Comparison of ENCODE assay signal across 1 cellular context in the genomic region with DNA sequence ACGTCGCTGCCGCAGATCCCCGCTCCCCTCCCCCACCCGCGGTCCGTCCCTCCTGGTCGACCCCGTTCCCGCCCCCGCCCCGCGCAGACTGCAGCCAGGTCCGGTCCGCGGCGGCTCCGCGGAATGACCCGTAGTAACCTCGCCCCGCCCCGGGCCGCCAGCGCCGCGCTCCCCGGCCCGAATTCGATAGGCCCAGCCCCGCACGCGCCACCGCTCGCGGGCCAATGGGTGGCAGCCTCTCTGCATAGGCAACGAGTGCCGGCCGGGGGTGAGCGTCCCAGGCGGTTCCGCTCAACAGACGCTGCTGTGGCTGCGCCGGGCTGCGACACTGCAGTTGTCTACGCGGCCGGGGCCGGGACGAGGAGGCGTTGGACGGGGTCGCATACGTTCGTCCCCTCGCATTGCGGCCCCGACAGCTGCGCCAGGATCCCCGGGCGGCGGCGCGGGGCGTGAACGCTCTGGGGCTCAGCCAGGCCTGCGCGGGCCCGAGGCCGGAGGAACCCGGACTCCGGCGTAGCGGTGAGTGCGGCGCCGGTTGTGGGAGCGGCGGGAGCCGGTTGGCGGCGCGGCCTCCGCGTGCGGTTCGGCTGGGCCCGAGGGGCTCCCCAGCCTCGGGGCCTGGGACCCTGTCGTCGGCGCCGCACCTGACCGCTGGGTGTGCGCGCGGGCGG.
TF ChIP-seq lines count a peak whose summit lies in the region.

A gene (plus strand): TSS at position 297 of the 671 bp plus-strand sequence. CDS start 47,737 bp downstream, outside the sequence.

TF ChIP-seq in HepG2, 621 proteins besides CTCF, POLR2A, EP300 and RAD21 (continued from another document and continues in another):
- TF ChIP-seq, protein P1, sequence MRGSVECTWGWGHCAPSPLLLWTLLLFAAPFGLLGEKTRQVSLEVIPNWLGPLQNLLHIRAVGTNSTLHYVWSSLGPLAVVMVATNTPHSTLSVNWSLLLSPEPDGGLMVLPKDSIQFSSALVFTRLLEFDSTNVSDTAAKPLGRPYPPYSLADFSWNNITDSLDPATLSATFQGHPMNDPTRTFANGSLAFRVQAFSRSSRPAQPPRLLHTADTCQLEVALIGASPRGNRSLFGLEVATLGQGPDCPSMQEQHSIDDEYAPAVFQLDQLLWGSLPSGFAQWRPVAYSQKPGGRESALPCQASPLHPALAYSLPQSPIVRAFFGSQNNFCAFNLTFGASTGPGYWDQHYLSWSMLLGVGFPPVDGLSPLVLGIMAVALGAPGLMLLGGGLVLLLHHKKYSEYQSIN (CRISPR knock-in tag; IDR thresholded peaks at IDR 0.05; ENCODE audit: borderline replicate concordance), result no peak
- TF ChIP-seq ZFP36 (IDR thresholded peaks at IDR 0.05; ENCODE audit: borderline replicate concordance, low read depth, low read length, partially characterized antibody) (no peak), ZFP62 (CRISPR knock-in tag; IDR thresholded peaks at IDR 0.05) (0 out of 2 replicates have a peak, but pooled peaks have one; percentile 57), ASH2L (IDR thresholded peaks at IDR 0.05; ENCODE audit: insufficient read length, low read depth, low read length) (peak; percentile 89), PTBP1 (IDR thresholded peaks at IDR 0.05; ENCODE audit: low read depth, low read length, poor library complexity, severe bottlenecking) (no peak), RARA (CRISPR knock-in tag; IDR thresholded peaks at IDR 0.05) (peak; percentile 74), HNRNPLL (IDR thresholded peaks at IDR 0.05; ENCODE audit: low read depth, low read length, poor library complexity, severe bottlenecking) (peak; percentile 95), TEAD3 (CRISPR knock-in tag; optimal IDR thresholded peaks at IDR 0.05; ENCODE audit: borderline replicate concordance) (peak; percentile 71), EHMT2 (IDR thresholded peaks at IDR 0.05; ENCODE audit: borderline replicate concordance, low read depth, low read length) (no peak), NFYC (CRISPR knock-in tag; IDR thresholded peaks at IDR 0.05) (peak; percentile 91), MBD4 (IDR thresholded peaks at IDR 0.05; ENCODE audit: borderline replicate concordance, low read length) (no peak), ZNF337 (CRISPR knock-in tag; IDR thresholded peaks at IDR 0.05; ENCODE audit: borderline replicate concordance, low read depth) (peak; percentile 94; the same call in 1 of the 2 replicates), PHF8 (CRISPR knock-in tag; IDR thresholded peaks at IDR 0.05) (peak; percentile 91), NFRKB (IDR thresholded peaks at IDR 0.05) (no peak), HOXA9 (CRISPR knock-in tag; IDR thresholded peaks at IDR 0.05; ENCODE audit: borderline replicate concordance) (peak; percentile 97), ZNF749 (CRISPR knock-in tag; IDR thresholded peaks at IDR 0.05; ENCODE audit: borderline replicate concordance) (peak; percentile 99; the same call in 1 of the 2 replicates), ZMYM4 (CRISPR knock-in tag; IDR thresholded peaks at IDR 0.05) (peak; percentile 94), THAP11 (CRISPR knock-in tag; IDR thresholded peaks at IDR 0.05) (peak; percentile 77), ZNF24 (IDR thresholded peaks at IDR 0.05) (no peak), CBX2 (IDR thresholded peaks at IDR 0.05; ENCODE audit: low read depth, low read length) (no peak), CBX2 (CRISPR knock-in tag; IDR thresholded peaks at IDR 0.05; ENCODE audit: low read depth) (no peak), YEATS4 (CRISPR knock-in tag; IDR thresholded peaks at IDR 0.05; ENCODE audit: borderline replicate concordance) (peak; percentile 89), PCBP1 (IDR thresholded peaks at IDR 0.05; ENCODE audit: borderline replicate concordance, low read depth, low read length) (0 out of 2 replicates have a peak, but pooled peaks have one; percentile 40), PHF20 (CRISPR knock-in tag; IDR thresholded peaks at IDR 0.05) (peak; percentile 57; the same call in 1 of the 2 replicates), ZNF567 (CRISPR knock-in tag; IDR thresholded peaks at IDR 0.05; ENCODE audit: borderline replicate concordance) (0 out of 2 replicates have a peak, but pooled peaks have one; percentile 66), HOXA5 (CRISPR knock-in tag; IDR thresholded peaks at IDR 0.05) (peak; percentile 92), PAWR (CRISPR knock-in tag; IDR thresholded peaks at IDR 0.05; ENCODE audit: borderline replicate concordance) (peak; percentile 22; the same call in 1 of the 2 replicates)
- TF ChIP-seq, protein P2, sequence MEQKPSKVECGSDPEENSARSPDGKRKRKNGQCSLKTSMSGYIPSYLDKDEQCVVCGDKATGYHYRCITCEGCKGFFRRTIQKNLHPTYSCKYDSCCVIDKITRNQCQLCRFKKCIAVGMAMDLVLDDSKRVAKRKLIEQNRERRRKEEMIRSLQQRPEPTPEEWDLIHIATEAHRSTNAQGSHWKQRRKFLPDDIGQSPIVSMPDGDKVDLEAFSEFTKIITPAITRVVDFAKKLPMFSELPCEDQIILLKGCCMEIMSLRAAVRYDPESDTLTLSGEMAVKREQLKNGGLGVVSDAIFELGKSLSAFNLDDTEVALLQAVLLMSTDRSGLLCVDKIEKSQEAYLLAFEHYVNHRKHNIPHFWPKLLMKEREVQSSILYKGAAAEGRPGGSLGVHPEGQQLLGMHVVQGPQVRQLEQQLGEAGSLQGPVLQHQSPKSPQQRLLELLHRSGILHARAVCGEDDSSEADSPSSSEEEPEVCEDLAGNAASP (CRISPR knock-in tag; IDR thresholded peaks at IDR 0.05; ENCODE audit: borderline replicate concordance), result peak; percentile 86; the same call in 1 of the 2 replicates
- TF ChIP-seq, protein P3, sequence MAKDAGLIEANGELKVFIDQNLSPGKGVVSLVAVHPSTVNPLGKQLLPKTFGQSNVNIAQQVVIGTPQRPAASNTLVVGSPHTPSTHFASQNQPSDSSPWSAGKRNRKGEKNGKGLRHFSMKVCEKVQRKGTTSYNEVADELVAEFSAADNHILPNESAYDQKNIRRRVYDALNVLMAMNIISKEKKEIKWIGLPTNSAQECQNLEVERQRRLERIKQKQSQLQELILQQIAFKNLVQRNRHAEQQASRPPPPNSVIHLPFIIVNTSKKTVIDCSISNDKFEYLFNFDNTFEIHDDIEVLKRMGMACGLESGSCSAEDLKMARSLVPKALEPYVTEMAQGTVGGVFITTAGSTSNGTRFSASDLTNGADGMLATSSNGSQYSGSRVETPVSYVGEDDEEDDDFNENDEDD (CRISPR knock-in tag; IDR thresholded peaks at IDR 0.05; ENCODE audit: borderline replicate concordance), result peak; percentile 75; the same call in 1 of the 2 replicates
- TF ChIP-seq, protein P4, sequence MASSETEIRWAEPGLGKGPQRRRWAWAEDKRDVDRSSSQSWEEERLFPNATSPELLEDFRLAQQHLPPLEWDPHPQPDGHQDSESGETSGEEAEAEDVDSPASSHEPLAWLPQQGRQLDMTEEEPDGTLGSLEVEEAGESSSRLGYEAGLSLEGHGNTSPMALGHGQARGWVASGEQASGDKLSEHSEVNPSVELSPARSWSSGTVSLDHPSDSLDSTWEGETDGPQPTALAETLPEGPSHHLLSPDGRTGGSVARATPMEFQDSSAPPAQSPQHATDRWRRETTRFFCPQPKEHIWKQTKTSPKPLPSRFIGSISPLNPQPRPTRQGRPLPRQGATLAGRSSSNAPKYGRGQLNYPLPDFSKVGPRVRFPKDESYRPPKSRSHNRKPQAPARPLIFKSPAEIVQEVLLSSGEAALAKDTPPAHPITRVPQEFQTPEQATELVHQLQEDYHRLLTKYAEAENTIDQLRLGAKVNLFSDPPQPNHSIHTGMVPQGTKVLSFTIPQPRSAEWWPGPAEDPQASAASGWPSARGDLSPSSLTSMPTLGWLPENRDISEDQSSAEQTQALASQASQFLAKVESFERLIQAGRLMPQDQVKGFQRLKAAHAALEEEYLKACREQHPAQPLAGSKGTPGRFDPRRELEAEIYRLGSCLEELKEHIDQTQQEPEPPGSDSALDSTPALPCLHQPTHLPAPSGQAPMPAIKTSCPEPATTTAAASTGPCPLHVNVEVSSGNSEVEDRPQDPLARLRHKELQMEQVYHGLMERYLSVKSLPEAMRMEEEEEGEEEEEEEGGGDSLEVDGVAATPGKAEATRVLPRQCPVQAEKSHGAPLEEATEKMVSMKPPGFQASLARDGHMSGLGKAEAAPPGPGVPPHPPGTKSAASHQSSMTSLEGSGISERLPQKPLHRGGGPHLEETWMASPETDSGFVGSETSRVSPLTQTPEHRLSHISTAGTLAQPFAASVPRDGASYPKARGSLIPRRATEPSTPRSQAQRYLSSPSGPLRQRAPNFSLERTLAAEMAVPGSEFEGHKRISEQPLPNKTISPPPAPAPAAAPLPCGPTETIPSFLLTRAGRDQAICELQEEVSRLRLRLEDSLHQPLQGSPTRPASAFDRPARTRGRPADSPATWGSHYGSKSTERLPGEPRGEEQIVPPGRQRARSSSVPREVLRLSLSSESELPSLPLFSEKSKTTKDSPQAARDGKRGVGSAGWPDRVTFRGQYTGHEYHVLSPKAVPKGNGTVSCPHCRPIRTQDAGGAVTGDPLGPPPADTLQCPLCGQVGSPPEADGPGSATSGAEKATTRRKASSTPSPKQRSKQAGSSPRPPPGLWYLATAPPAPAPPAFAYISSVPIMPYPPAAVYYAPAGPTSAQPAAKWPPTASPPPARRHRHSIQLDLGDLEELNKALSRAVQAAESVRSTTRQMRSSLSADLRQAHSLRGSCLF (CRISPR knock-in tag; IDR thresholded peaks at IDR 0.05; ENCODE audit: borderline replicate concordance), result peak; percentile 63; the same call in 1 of the 2 replicates
- TF ChIP-seq, protein P5, sequence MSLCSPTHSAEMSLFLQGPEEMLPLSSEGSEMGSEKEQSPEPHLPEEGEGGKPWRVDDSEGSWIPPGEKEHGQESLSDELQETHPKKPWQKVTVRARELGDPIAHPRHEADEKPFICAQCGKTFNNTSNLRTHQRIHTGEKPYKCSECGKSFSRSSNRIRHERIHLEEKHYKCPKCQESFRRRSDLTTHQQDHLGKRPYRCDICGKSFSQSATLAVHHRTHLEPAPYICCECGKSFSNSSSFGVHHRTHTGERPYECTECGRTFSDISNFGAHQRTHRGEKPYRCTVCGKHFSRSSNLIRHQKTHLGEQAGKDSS (CRISPR knock-in tag; IDR thresholded peaks at IDR 0.05; ENCODE audit: borderline replicate concordance, low read depth), result peak; percentile 68; the same call in 1 of the 2 replicates
- TF ChIP-seq, protein P6, sequence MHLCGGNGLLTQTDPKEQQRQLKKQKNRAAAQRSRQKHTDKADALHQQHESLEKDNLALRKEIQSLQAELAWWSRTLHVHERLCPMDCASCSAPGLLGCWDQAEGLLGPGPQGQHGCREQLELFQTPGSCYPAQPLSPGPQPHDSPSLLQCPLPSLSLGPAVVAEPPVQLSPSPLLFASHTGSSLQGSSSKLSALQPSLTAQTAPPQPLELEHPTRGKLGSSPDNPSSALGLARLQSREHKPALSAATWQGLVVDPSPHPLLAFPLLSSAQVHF (CRISPR knock-in tag; IDR thresholded peaks at IDR 0.05), result peak; percentile 98
- TF ChIP-seq, protein P7, sequence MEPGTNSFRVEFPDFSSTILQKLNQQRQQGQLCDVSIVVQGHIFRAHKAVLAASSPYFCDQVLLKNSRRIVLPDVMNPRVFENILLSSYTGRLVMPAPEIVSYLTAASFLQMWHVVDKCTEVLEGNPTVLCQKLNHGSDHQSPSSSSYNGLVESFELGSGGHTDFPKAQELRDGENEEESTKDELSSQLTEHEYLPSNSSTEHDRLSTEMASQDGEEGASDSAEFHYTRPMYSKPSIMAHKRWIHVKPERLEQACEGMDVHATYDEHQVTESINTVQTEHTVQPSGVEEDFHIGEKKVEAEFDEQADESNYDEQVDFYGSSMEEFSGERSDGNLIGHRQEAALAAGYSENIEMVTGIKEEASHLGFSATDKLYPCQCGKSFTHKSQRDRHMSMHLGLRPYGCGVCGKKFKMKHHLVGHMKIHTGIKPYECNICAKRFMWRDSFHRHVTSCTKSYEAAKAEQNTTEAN (CRISPR knock-in tag; conservative IDR thresholded peaks at IDR 0.05), result peak; percentile 45; the same call in 1 of the 2 replicates
- TF ChIP-seq, protein P8, sequence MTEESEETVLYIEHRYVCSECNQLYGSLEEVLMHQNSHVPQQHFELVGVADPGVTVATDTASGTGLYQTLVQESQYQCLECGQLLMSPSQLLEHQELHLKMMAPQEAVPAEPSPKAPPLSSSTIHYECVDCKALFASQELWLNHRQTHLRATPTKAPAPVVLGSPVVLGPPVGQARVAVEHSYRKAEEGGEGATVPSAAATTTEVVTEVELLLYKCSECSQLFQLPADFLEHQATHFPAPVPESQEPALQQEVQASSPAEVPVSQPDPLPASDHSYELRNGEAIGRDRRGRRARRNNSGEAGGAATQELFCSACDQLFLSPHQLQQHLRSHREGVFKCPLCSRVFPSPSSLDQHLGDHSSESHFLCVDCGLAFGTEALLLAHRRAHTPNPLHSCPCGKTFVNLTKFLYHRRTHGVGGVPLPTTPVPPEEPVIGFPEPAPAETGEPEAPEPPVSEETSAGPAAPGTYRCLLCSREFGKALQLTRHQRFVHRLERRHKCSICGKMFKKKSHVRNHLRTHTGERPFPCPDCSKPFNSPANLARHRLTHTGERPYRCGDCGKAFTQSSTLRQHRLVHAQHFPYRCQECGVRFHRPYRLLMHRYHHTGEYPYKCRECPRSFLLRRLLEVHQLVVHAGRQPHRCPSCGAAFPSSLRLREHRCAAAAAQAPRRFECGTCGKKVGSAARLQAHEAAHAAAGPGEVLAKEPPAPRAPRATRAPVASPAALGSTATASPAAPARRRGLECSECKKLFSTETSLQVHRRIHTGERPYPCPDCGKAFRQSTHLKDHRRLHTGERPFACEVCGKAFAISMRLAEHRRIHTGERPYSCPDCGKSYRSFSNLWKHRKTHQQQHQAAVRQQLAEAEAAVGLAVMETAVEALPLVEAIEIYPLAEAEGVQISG (CRISPR knock-in tag; IDR thresholded peaks at IDR 0.05), result peak; percentile 93
- TF ChIP-seq, protein P9, sequence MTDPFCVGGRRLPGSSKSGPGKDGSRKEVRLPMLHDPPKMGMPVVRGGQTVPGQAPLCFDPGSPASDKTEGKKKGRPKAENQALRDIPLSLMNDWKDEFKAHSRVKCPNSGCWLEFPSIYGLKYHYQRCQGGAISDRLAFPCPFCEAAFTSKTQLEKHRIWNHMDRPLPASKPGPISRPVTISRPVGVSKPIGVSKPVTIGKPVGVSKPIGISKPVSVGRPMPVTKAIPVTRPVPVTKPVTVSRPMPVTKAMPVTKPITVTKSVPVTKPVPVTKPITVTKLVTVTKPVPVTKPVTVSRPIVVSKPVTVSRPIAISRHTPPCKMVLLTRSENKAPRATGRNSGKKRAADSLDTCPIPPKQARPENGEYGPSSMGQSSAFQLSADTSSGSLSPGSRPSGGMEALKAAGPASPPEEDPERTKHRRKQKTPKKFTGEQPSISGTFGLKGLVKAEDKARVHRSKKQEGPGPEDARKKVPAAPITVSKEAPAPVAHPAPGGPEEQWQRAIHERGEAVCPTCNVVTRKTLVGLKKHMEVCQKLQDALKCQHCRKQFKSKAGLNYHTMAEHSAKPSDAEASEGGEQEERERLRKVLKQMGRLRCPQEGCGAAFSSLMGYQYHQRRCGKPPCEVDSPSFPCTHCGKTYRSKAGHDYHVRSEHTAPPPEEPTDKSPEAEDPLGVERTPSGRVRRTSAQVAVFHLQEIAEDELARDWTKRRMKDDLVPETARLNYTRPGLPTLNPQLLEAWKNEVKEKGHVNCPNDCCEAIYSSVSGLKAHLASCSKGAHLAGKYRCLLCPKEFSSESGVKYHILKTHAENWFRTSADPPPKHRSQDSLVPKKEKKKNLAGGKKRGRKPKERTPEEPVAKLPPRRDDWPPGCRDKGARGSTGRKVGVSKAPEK (CRISPR knock-in tag; IDR thresholded peaks at IDR 0.05; ENCODE audit: borderline replicate concordance), result no peak
- TF ChIP-seq, protein P10, sequence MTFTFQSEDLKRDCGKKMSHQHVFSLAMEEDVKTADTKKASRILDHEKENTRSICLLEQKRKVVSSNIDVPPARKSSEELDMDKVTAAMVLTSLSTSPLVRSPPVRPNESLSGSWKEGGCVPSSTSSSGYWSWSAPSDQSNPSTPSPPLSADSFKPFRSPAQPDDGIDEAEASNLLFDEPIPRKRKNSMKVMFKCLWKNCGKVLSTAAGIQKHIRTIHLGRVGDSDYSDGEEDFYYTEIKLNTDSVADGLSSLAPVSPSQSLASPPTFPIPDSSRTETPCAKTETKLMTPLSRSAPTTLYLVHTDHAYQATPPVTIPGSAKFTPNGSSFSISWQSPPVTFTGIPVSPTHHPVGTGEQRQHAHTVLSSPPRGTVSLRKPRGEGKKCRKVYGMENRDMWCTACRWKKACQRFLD (CRISPR knock-in tag; IDR thresholded peaks at IDR 0.05; ENCODE audit: borderline replicate concordance), result no peak
